8 cellular contexts compared by ENCODE assay signal in genomic region chr11:93783767-93784151, GRCh38. TPM values are rescaled to one million over a fixed set of nuclear protein-coding genes. Genes with fewer than 3 reads are reported as not detected.
DNase-seq lines count a peak whose midpoint lies in the region; ATAC-seq, FAIRE-seq and TF ChIP-seq lines count a peak whose summit lies in the region.

No MANE protein-coding gene starts in this region.

- TF ChIP-seq CTCF in SU-DHL-6 (IDR thresholded peaks at IDR 0.05; ENCODE audit: insufficient read depth, low read length, poor library complexity, severe bottlenecking) (no peak), foreskin fibroblast (IDR thresholded peaks at IDR 0.05; ENCODE audit: low read depth, low read length) (no peak)

- H3K79me2 ChIP-seq in SU-DHL-6 (ENCODE audit: insufficient read depth, low read length): peaks cover 46% of the 10 kb centered on the region

- peak; percentile 45 for ATAC-seq in GM19025 (IDR thresholded peaks at IDR 0.05; ENCODE audit: low read depth, unreplicated experiment)
- peak; percentile 46 for ATAC-seq in HG02884 (IDR thresholded peaks at IDR 0.05; ENCODE audit: unreplicated experiment)

- peaks cover 6% of the 10 kb centered on the region; the same call in 1 of the 2 replicates for H3F3A ChIP-seq in SU-DHL-6 (ENCODE audit: insufficient read depth)

- H3K9me3 ChIP-seq in SU-DHL-6 (ENCODE audit: insufficient read depth, low read length): no peaks in the 10 kb centered on the region

- peak overlapping the region; percentile 49 for H3K27ac ChIP-seq in SU-DHL-6 (ENCODE audit: low read depth, low read length)

- FAIRE-seq in frontal cortex (lab: Jason Lieb, UNC): no peak

- H3K36me3 ChIP-seq in SU-DHL-6 (ENCODE audit: low read length): peaks cover 12% of the 10 kb centered on the region; the same call in 1 of the 2 replicates

- H3K4me3 ChIP-seq in SU-DHL-6 (ENCODE audit: insufficient read depth, low read length, poor library complexity, severe bottlenecking) (peak overlapping the region; percentile 59), foreskin fibroblast (ENCODE audit: low read depth in 1 of 2, low read length in 2 of 2) (peak overlapping the region; percentile 91 to 99)

- H3K27me3 ChIP-seq in SU-DHL-6 (ENCODE audit: low read length): no peaks in the 10 kb centered on the region

- peak overlapping the region; percentile 88 for H2AFZ ChIP-seq in SU-DHL-6 (ENCODE audit: low read depth, low read length, severe bottlenecking)

- peak overlapping the region; percentile 73 for H3K4me2 ChIP-seq in SU-DHL-6 (ENCODE audit: low read depth, low read length, poor library complexity, severe bottlenecking)

- DNase-seq in foreskin fibroblast (no peak), renal cortical epithelial cell (ENCODE audit: low read depth) (peak; percentile 2), frontal cortex (ENCODE audit: low spot score in 2 of 2) (no peak), LoVo (ENCODE audit: low spot score) (no peak), NCI-H1092 treated with DMSO at 0.1 percent for 48 hours (lab: John Stamatoyannopoulos, UW) (no peak)

- no peaks in the 10 kb centered on the region for H3K9me2 ChIP-seq in SU-DHL-6 (replicated peaks; ENCODE audit: insufficient read depth, low read length)

- peak overlapping the region; percentile 97 for H3K9ac ChIP-seq in SU-DHL-6 (ENCODE audit: low read length)

- H4K20me1 ChIP-seq in SU-DHL-6 (ENCODE audit: low read depth, low read length): peaks cover 23% of the 10 kb centered on the region

RNA-seq across cellular contexts. Expression of gene MED17, which starts 0.3 kb away (rescaled TPM):
- total RNA-seq in renal cortical epithelial cell (24.8 and 45.9 TPM in 2 replicates), frontal cortex (71.3 TPM)

RNA-seq across cellular contexts. Expression of gene C11orf54, which starts 42.3 kb away (rescaled TPM):
- 21.5 and 61.6 TPM in 2 replicates for total RNA-seq in renal cortical epithelial cell
- total RNA-seq in frontal cortex: 37.5 TPM

RNA-seq across cellular contexts. Expression of gene TAF1D, which starts 42.5 kb away (rescaled TPM):
- total RNA-seq in renal cortical epithelial cell (157 and 360 TPM in 2 replicates), frontal cortex (134 TPM)
